25 cellular contexts compared by ENCODE assay signal in the genomic region with DNA sequence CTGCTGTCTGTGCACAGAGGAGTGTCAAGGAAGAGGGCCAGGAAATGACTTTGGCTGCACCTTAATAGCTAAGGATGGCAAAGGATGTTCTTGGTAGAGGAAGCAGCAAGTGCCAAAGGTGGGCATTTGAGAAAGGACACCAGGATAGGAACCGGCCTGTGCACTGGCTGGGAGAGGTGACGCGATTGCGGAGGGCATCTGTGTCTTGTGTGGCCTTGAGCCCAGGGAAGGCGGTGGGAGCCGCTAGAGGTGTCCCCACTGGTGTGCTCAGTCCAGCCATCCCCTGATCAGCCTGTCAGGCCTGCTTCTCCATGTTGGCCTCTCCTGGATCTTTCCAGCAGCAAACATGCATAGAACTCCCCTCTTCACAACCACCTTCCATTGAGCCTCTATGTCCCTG.
"Had no signal": no experiment of that assay in that cellular context is flagged by ENCODE, and none has a peak within 500 bp of the region (broad histone marks: within the 10 kb centered on the region; RNA-seq: fewer than 3 reads in every experiment).

No MANE protein-coding gene starts in this region.

- H3K36me3 Mint-ChIP-seq: natural killer cell treated with Interleukin-12 subunit alpha and Interleukin-12 subunit beta and Interleukin-15 and Interleukin-18, amount 100 ng/mL, for 72 hours had no signal

- H3K9me3 Mint-ChIP-seq: activated naive CD4-positive, alpha-beta T cell treated with anti-CD3 and anti-CD28 coated beads, Interleukin-2, amount 50 U/mL, for 72 hours; activated T-cell treated with anti-CD3 and anti-CD28 coated beads, Interleukin-2, amount 50 U/mL, for 72 hours; natural killer cell treated with Interleukin-12 subunit alpha and Interleukin-12 subunit beta and Interleukin-15 and Interleukin-18, amount 100 ng/mL, for 72 hours; stimulated activated naive CD8-positive, alpha-beta T cell treated with anti-CD3 and anti-CD28 coated beads, Interleukin-15, amount 100 ng/mL, for 72 hours had no signal

- H3K27ac ChIP-seq: gastrocnemius medialis, left lung, lower lobe of right lung, neutrophil, skin epidermis, thyroid gland, upper lobe of right lung had no signal

- H3K4me3 ChIP-seq: gastrocnemius medialis, left lung, lower lobe of right lung, mucosa of descending colon, skin epidermis, thyroid gland, upper lobe of right lung had no signal

- H3K4me3 Mint-ChIP-seq: activated CD4-positive, alpha-beta T cell treated with anti-CD3 and anti-CD28 coated beads for 36 hours; activated T-cell treated with anti-CD3 and anti-CD28 coated beads, Interleukin-2, amount 50 U/mL, for 72 hours; natural killer cell treated with Interleukin-12 subunit alpha and Interleukin-12 subunit beta and Interleukin-15 and Interleukin-18, amount 100 ng/mL, for 72 hours; stimulated activated naive CD8-positive, alpha-beta T cell treated with anti-CD3 and anti-CD28 coated beads, Interleukin-15, amount 100 ng/mL, for 72 hours had no signal

- H3K27ac Mint-ChIP-seq: activated CD4-positive, alpha-beta T cell treated with anti-CD3 and anti-CD28 coated beads for 36 hours; activated T-cell treated with anti-CD3 and anti-CD28 coated beads, Interleukin-2, amount 50 U/mL, for 72 hours; natural killer cell treated with Interleukin-12 subunit alpha and Interleukin-12 subunit beta and Interleukin-15 and Interleukin-18, amount 100 ng/mL, for 72 hours had no signal

- H3K27me3 Mint-ChIP-seq: natural killer cell treated with Interleukin-12 subunit alpha and Interleukin-12 subunit beta and Interleukin-15 and Interleukin-18, amount 100 ng/mL, for 72 hours had no signal

- H3K27me3 ChIP-seq: gastrocnemius medialis, left lung, thyroid gland, upper lobe of right lung had no signal

- H3K9me3 ChIP-seq: gastrocnemius medialis, left lung, lower lobe of right lung, mucosa of descending colon, neutrophil, thyroid gland, upper lobe of right lung had no signal

- ATAC-seq: activated CD4-positive, alpha-beta T cell treated with anti-CD3 and anti-CD28 coated beads for 36 hours; activated naive CD4-positive, alpha-beta T cell treated with anti-CD3 and anti-CD28 coated beads, Interleukin-2, amount 50 U/mL, for 72 hours; activated T-cell treated with anti-CD3 and anti-CD28 coated beads, Interleukin-2, amount 50 U/mL, for 72 hours; gastrocnemius medialis; left lung; lower lobe of right lung; mucosa of descending colon; natural killer cell treated with Interleukin-12 subunit alpha and Interleukin-12 subunit beta and Interleukin-15 and Interleukin-18, amount 100 ng/mL, for 72 hours; sciatic nerve; stimulated activated naive CD8-positive, alpha-beta T cell treated with anti-CD3 and anti-CD28 coated beads, Interleukin-15, amount 100 ng/mL, for 72 hours; upper lobe of right lung had no signal

- DNase-seq: activated CD4-positive, alpha-beta T cell treated with anti-CD3 and anti-CD28 coated beads for 36 hours; activated CD4-positive, CD25-positive, alpha-beta regulatory T cell; activated naive CD4-positive, alpha-beta T cell; activated T-cell treated with anti-CD3 and anti-CD28 coated beads for 4 hours; activated T-cell treated with anti-CD3 and anti-CD28 coated beads, Interleukin-2, amount 50 U/mL, for 72 hours; dermis blood vessel endothelial cell; effector CD8-positive, alpha-beta T cell; erythroblast; gastrocnemius medialis; glutamatergic neuron; left lung; lower lobe of right lung; mesendoderm; stimulated activated CD4-positive, alpha-beta T cell treated with anti-CD3 and anti-CD28 coated beads, Interleukin-12 subunit alpha, Interleukin-12 subunit beta, amount 100 ng/mL, for 4 hours; stimulated activated CD4-positive, alpha-beta T cell treated with anti-CD3 and anti-CD28 coated beads, Interleukin-4, amount 100 ng/mL, for 1 hour; stimulated activated naive CD8-positive, alpha-beta T cell treated with anti-CD3 and anti-CD28 coated beads, Interleukin-15, amount 100 ng/mL, for 72 hours; substantia nigra; thyroid gland; upper lobe of right lung had no signal

- H3K36me3 ChIP-seq: gastrocnemius medialis had no signal
